8 cellular contexts compared by ENCODE assay signal in the genomic region with DNA sequence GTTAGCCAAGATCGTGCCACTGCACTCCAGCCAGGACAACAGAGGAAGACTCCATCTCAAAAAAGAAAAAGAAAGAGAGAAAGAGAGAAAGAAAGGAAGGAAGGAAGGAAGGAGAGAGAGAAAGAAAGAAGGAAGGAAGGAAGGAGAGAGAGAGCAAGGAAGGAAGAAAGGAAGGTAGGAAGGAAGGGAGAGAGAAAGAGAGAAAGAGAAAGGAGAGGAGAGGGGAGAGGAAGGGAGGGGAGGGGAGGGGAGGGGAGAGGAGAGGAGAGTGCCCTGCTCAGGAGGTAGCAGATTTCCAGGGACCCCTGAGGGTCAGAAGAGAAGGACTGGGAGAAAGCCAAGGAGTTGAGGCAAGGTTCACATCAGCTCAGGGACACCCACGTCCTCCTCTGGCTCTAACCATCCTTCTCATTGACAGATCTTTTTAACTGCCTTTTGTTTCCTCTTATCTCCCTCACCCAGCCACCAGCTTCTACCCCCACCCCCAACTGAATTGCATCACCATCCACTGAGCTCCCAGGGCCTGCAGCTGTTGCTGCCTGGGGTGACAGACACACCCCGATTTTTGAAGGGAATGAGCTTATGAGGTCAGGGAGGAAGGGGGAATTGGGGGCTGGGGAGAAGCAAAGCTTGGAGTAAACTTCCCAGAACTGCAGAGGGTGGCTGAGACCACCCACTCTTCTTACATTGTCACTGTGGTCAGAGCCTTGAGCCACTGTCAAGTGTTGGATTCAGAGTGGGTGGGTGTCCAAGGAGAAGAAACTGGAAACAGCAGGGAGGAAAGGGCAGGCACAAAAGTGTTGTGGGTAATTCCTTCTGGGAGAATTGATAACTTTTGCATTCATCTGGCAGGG.
DNase-seq lines count a peak whose midpoint lies in the region; ATAC-seq and TF ChIP-seq lines count a peak whose summit lies in the region.

No MANE protein-coding gene starts in this region.

- no peaks in the 10 kb centered on the region for H3K27me3 Mint-ChIP-seq in brain

- H3K4me3 ChIP-seq in mucosa of descending colon: no peak overlapping the region
- H3K4me3 ChIP-seq in coronary artery: no peak overlapping the region

- no peaks in the 10 kb centered on the region for H3K36me3 Mint-ChIP-seq in brain

- DNase-seq in COLO668 (lab: John Stamatoyannopoulos, UW; ENCODE audit: unreplicated experiment): peak; percentile 85
- peak; percentile 89 for DNase-seq in MV-4-11 (lab: John Stamatoyannopoulos, UW)
- peak; percentile 58 to 62 (median 60) for DNase-seq in mucosa of descending colon
- DNase-seq in coronary artery (ENCODE audit: low spot score): no peak
- DNase-seq in germinal center (ENCODE audit: low spot score): no peak
- no peak for DNase-seq in NCI-H2029 (lab: John Stamatoyannopoulos, UW)
- no peak for DNase-seq in NCI-H128 (lab: John Stamatoyannopoulos, UW; ENCODE audit: unreplicated experiment)

- no peaks in the 10 kb centered on the region for H3K36me3 ChIP-seq in mucosa of descending colon (ENCODE audit: low read depth)

- peaks cover 12% of the 10 kb centered on the region for H3K4me1 ChIP-seq in mucosa of descending colon (ENCODE audit: low read depth)

- intact Hi-C loops in mucosa of descending colon (cut with DNase I, micrococcal nuclease): loop anchor here (5.0 to 10.0 kb wide), 2 partner anchors 92 to 95 kb away; a partner anchor contains a TSS

- peak; percentile 79 for ATAC-seq in mucosa of descending colon

- peak overlapping the region; percentile 6 to 90 (median 79) for H3K27ac Mint-ChIP-seq in brain

- H3K4me3 Mint-ChIP-seq in brain: peak overlapping the region in 3 of 5 experiments; percentile 1 to 13 (median 6)

- H3K4me1 Mint-ChIP-seq in brain: peaks cover 57% of the 10 kb centered on the region

- H3K9me3 Mint-ChIP-seq in brain: peaks cover 0 to 7% (median 0%) of the 10 kb centered on the region in 5 experiments

- no peaks in the 10 kb centered on the region for H3K9me3 ChIP-seq in mucosa of descending colon

- H3K27ac ChIP-seq in coronary artery: no peak overlapping the region

- TF ChIP-seq CTCF in brain (conservative IDR thresholded peaks at IDR 0.05): no peak
- no peak for TF ChIP-seq CTCF in mucosa of descending colon (IDR thresholded peaks at IDR 0.05)
- TF ChIP-seq CTCF in coronary artery (IDR thresholded peaks at IDR 0.05): no peak

Comparison
In these comparisons a context has a peak if more than half of its experiments do, and no peak if none do; other contexts are left out.
1. DNase-seq: peak in COLO668 (single experiment), MV-4-11 (single experiment) and mucosa of descending colon (3 of 3); none in coronary artery (single experiment), germinal center (single experiment), NCI-H2029 (single experiment) and NCI-H128 (single experiment).